ENCODE assay signal across 1 cellular context in the genomic region with DNA sequence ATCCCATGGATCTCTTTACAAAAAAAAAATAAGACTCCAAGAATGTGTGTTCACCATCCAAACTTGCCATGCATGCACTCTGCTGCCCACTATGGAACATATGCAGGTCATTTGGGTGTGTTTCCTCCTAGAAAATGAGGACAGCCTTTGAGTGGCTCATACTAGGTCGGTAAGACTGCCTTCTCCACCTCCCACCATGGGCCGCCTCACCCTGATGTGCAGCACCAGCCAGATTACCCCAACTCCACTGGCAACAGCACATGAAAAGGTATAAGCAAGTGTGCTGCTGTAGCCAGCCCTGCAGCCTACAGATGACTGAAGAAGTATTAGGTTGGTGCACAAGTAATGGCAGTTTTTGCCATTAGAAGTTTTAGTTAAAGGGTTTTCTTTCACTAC.
TF ChIP-seq lines count a peak whose summit lies in the region.

No MANE protein-coding gene starts in this region.

TF ChIP-seq in WTC11, 78 proteins besides CTCF, POLR2A, EP300 and RAD21 (continued from another document):
- no peak for TF ChIP-seq AFF4 (CRISPR knock-in tag; IDR thresholded peaks at IDR 0.05; ENCODE audit: borderline replicate concordance)
- no peak for TF ChIP-seq NR3C1 (CRISPR knock-in tag; conservative IDR thresholded peaks at IDR 0.05; ENCODE audit: low read depth)
- TF ChIP-seq, protein P1, sequence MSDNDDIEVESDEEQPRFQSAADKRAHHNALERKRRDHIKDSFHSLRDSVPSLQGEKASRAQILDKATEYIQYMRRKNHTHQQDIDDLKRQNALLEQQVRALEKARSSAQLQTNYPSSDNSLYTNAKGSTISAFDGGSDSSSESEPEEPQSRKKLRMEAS (CRISPR knock-in tag; IDR thresholded peaks at IDR 0.05): no peak
- no peak for TF ChIP-seq PREB (CRISPR knock-in tag; IDR thresholded peaks at IDR 0.05; ENCODE audit: borderline replicate concordance)
- TF ChIP-seq, protein P2, sequence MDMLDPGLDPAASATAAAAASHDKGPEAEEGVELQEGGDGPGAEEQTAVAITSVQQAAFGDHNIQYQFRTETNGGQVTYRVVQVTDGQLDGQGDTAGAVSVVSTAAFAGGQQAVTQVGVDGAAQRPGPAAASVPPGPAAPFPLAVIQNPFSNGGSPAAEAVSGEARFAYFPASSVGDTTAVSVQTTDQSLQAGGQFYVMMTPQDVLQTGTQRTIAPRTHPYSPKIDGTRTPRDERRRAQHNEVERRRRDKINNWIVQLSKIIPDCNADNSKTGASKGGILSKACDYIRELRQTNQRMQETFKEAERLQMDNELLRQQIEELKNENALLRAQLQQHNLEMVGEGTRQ (CRISPR knock-in tag; IDR thresholded peaks at IDR 0.05): no peak
- TF ChIP-seq, protein P3, sequence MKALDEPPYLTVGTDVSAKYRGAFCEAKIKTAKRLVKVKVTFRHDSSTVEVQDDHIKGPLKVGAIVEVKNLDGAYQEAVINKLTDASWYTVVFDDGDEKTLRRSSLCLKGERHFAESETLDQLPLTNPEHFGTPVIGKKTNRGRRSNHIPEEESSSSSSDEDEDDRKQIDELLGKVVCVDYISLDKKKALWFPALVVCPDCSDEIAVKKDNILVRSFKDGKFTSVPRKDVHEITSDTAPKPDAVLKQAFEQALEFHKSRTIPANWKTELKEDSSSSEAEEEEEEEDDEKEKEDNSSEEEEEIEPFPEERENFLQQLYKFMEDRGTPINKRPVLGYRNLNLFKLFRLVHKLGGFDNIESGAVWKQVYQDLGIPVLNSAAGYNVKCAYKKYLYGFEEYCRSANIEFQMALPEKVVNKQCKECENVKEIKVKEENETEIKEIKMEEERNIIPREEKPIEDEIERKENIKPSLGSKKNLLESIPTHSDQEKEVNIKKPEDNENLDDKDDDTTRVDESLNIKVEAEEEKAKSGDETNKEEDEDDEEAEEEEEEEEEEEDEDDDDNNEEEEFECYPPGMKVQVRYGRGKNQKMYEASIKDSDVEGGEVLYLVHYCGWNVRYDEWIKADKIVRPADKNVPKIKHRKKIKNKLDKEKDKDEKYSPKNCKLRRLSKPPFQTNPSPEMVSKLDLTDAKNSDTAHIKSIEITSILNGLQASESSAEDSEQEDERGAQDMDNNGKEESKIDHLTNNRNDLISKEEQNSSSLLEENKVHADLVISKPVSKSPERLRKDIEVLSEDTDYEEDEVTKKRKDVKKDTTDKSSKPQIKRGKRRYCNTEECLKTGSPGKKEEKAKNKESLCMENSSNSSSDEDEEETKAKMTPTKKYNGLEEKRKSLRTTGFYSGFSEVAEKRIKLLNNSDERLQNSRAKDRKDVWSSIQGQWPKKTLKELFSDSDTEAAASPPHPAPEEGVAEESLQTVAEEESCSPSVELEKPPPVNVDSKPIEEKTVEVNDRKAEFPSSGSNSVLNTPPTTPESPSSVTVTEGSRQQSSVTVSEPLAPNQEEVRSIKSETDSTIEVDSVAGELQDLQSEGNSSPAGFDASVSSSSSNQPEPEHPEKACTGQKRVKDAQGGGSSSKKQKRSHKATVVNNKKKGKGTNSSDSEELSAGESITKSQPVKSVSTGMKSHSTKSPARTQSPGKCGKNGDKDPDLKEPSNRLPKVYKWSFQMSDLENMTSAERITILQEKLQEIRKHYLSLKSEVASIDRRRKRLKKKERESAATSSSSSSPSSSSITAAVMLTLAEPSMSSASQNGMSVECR (CRISPR knock-in tag; IDR thresholded peaks at IDR 0.05; ENCODE audit: borderline replicate concordance): no peak
- no peak for TF ChIP-seq KAT7 (CRISPR knock-in tag; IDR thresholded peaks at IDR 0.05; ENCODE audit: borderline replicate concordance)
- no peak for TF ChIP-seq ZMAT4 (CRISPR knock-in tag; IDR thresholded peaks at IDR 0.05)
- TF ChIP-seq ETV6 (CRISPR knock-in tag; IDR thresholded peaks at IDR 0.05): no peak
- no peak for TF ChIP-seq EMX1 (CRISPR knock-in tag; IDR thresholded peaks at IDR 0.05)
- no peak for TF ChIP-seq FOXP4 (CRISPR knock-in tag; IDR thresholded peaks at IDR 0.05)
- TF ChIP-seq, protein P4, sequence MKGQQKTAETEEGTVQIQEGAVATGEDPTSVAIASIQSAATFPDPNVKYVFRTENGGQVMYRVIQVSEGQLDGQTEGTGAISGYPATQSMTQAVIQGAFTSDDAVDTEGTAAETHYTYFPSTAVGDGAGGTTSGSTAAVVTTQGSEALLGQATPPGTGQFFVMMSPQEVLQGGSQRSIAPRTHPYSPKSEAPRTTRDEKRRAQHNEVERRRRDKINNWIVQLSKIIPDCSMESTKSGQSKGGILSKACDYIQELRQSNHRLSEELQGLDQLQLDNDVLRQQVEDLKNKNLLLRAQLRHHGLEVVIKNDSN (CRISPR knock-in tag; IDR thresholded peaks at IDR 0.05): no peak
- no peak for TF ChIP-seq HMGXB4 (CRISPR knock-in tag; IDR thresholded peaks at IDR 0.05)
TF ChIP-seq in WTC11: peak in this region for 0.
